In genomic region chr1:110572751-110573150, GRCh38 we compare ENCODE assay signal across 38 cellular contexts. TPM values are rescaled to one million over a fixed set of nuclear protein-coding genes. Genes with fewer than 3 reads are reported as not detected.
"Had no signal": no experiment of that assay in that cellular context is flagged by ENCODE, and none has a peak within 500 bp of the region (broad histone marks: within the 10 kb centered on the region; RNA-seq: fewer than 3 reads in every experiment).

No MANE protein-coding gene starts in this region.

- H3K27ac ChIP-seq: adrenal gland, body of pancreas, brain microvascular endothelial cell, breast epithelium, VCaP had no signal

- H3K27ac Mint-ChIP-seq: activated B cell treated with CpG ODN at 0.5 μM for 24 hours; activated CD4-positive, alpha-beta memory T cell treated with anti-CD3 and anti-CD28 coated beads for 36 hours; activated CD4-positive, alpha-beta T cell treated with anti-CD3 and anti-CD28 coated beads, Interleukin-2, amount 10 ng/mL, durations not matched to agents 24 days and 14 days; activated CD8-positive, alpha-beta T cell treated with anti-CD3 and anti-CD28 coated beads for 36 hours; activated naive CD4-positive, alpha-beta T cell treated with anti-CD3 and anti-CD28 coated beads for 36 hours; activated naive CD4-positive, alpha-beta T cell treated with anti-CD3 and anti-CD28 coated beads, Interleukin-2, amount 50 U/mL, for 72 hours; activated naive CD8-positive, alpha-beta T cell treated with anti-CD3 and anti-CD28 coated beads for 36 hours; activated T-cell treated with anti-CD3 and anti-CD28 coated beads, Interleukin-2, amount 50 U/mL, for 72 hours; activated T-helper 1 cell treated with anti-CD3 and anti-CD28 coated beads, Interleukin-12 subunit alpha, Interleukin-12 subunit beta, Interleukin-2, Interleukin-4 antibody, amounts not matched to agents 30 ng/mL and 10 ng/mL and 1 ng/mL, durations not matched to agents 14 hours and 24 hours and 36 hours; activated T-helper 17 cell treated with anti-CD3 and anti-CD28 coated beads, Interleukin-2, amount 50 U/mL, for 72 hours; T-helper 1 cell treated with Interleukin-12 subunit alpha and Interleukin-12 subunit beta and Interleukin-4 antibody, amounts not matched to agents 30 μg/mL and 1 μg/mL, for 36 hours; T-helper 2 cell treated with Interferon-gamma antibody and Interleukin-4, amounts not matched to agents 5 μg/mL and 100 μg/mL, for 36 hours had no signal

- H3K36me3 ChIP-seq: adrenal gland, brain microvascular endothelial cell, breast epithelium had no signal

- H3K4me3 ChIP-seq: adrenal gland, body of pancreas, breast epithelium had no signal

- H3K9me3 Mint-ChIP-seq: activated B cell treated with CpG ODN at 0.5 μM for 24 hours; activated CD4-positive, alpha-beta memory T cell treated with anti-CD3 and anti-CD28 coated beads for 36 hours; activated CD4-positive, alpha-beta T cell treated with anti-CD3 and anti-CD28 coated beads, Interleukin-2, amount 10 ng/mL, durations not matched to agents 24 days and 14 days; activated CD8-positive, alpha-beta T cell treated with anti-CD3 and anti-CD28 coated beads for 36 hours; activated naive CD4-positive, alpha-beta T cell treated with anti-CD3 and anti-CD28 coated beads for 36 hours; activated naive CD4-positive, alpha-beta T cell treated with anti-CD3 and anti-CD28 coated beads, Interleukin-2, amount 50 U/mL, for 72 hours; activated naive CD8-positive, alpha-beta T cell treated with anti-CD3 and anti-CD28 coated beads for 36 hours; activated T-cell treated with anti-CD3 and anti-CD28 coated beads, Interleukin-2, amount 50 U/mL, for 4 hours; activated T-cell treated with anti-CD3 and anti-CD28 coated beads, Interleukin-2, amount 50 U/mL, for 72 hours; activated T-helper 1 cell treated with anti-CD3 and anti-CD28 coated beads, Interleukin-12 subunit alpha, Interleukin-12 subunit beta, Interleukin-2, Interleukin-4 antibody, amounts not matched to agents 30 ng/mL and 10 ng/mL and 1 ng/mL, durations not matched to agents 14 hours and 24 hours and 36 hours; activated T-helper 17 cell treated with anti-CD3 and anti-CD28 coated beads, Interleukin-2, amount 50 U/mL, for 72 hours; T-helper 1 cell treated with Interleukin-12 subunit alpha and Interleukin-12 subunit beta and Interleukin-4 antibody, amounts not matched to agents 30 μg/mL and 1 μg/mL, for 36 hours; T-helper 2 cell treated with Interferon-gamma antibody and Interleukin-4, amounts not matched to agents 5 μg/mL and 100 μg/mL, for 36 hours had no signal

- H3K9me3 ChIP-seq: adrenal gland, body of pancreas, breast epithelium had no signal

- DNase-seq: activated B cell treated with CpG ODN at 0.5 μM for 24 hours; activated CD4-positive, alpha-beta memory T cell treated with anti-CD3 and anti-CD28 coated beads for 36 hours; activated CD4-positive, alpha-beta T cell treated with anti-CD3 and anti-CD28 coated beads for 4 hours; activated CD4-positive, alpha-beta T cell treated with anti-CD3 and anti-CD28 coated beads, Interleukin-2, amount 10 ng/mL, durations not matched to agents 24 days and 14 days; activated CD4-positive, alpha-beta T cell treated with anti-CD3 and anti-CD28 coated beads, Interleukin-2, amount 50 U/mL, for 1 hour; activated CD4-positive, alpha-beta T cell treated with anti-CD3 and anti-CD28 coated beads, Interleukin-2, amount 50 U/mL, for 4 hours; activated CD4-positive, CD25-positive, alpha-beta regulatory T cell treated with anti-CD3 and anti-CD28 coated beads, Interleukin-2, amount 50 U/mL, for 72 hours; activated CD8-positive, alpha-beta memory T cell treated with anti-CD3 and anti-CD28 coated beads, Interleukin-2, amount 50 U/mL, for 4 hours; activated CD8-positive, alpha-beta T cell treated with anti-CD3 and anti-CD28 coated beads for 36 hours; activated effector memory CD4-positive, alpha-beta T cell treated with anti-CD3 and anti-CD28 coated beads, Interleukin-2, amount 50 U/mL, for 16 hours; activated gamma-delta T cell treated with Interleukin-2 at 50 U/mL for 16 hours; activated naive CD4-positive, alpha-beta T cell; activated naive CD4-positive, alpha-beta T cell treated with anti-CD3 and anti-CD28 coated beads for 36 hours; activated naive CD4-positive, alpha-beta T cell treated with anti-CD3 and anti-CD28 coated beads, Interleukin-2, amount 50 U/mL, for 16 hours; activated naive CD8-positive, alpha-beta T cell treated with anti-CD3 and anti-CD28 coated beads for 36 hours; activated T-cell treated with anti-CD3 and anti-CD28 coated beads for 4 hours; activated T-cell treated with anti-CD3 and anti-CD28 coated beads, Interleukin-2, amount 50 U/mL, for 1 hour; activated T-cell treated with anti-CD3 and anti-CD28 coated beads, Interleukin-2, amount 50 U/mL, for 4 hours; activated T-cell treated with anti-CD3 and anti-CD28 coated beads, Interleukin-2, amount 50 U/mL, for 72 hours; adrenal gland; amniotic stem cell; aorta; body of pancreas; brain microvascular endothelial cell; central memory CD4-positive, alpha-beta T cell; T-helper 1 cell; T-helper 2 cell; T-helper 9 cell had no signal

- H3K4me3 Mint-ChIP-seq: activated B cell treated with CpG ODN at 0.5 μM for 24 hours; activated CD4-positive, alpha-beta memory T cell treated with anti-CD3 and anti-CD28 coated beads for 36 hours; activated CD4-positive, alpha-beta T cell treated with anti-CD3 and anti-CD28 coated beads, Interleukin-2, amount 10 ng/mL, durations not matched to agents 24 days and 14 days; activated CD8-positive, alpha-beta T cell treated with anti-CD3 and anti-CD28 coated beads for 36 hours; activated naive CD4-positive, alpha-beta T cell treated with anti-CD3 and anti-CD28 coated beads for 36 hours; activated naive CD8-positive, alpha-beta T cell treated with anti-CD3 and anti-CD28 coated beads for 36 hours; activated T-cell treated with anti-CD3 and anti-CD28 coated beads, Interleukin-2, amount 50 U/mL, for 4 hours; activated T-cell treated with anti-CD3 and anti-CD28 coated beads, Interleukin-2, amount 50 U/mL, for 72 hours; activated T-helper 1 cell treated with anti-CD3 and anti-CD28 coated beads, Interleukin-12 subunit alpha, Interleukin-12 subunit beta, Interleukin-2, Interleukin-4 antibody, amounts not matched to agents 30 ng/mL and 10 ng/mL and 1 ng/mL, durations not matched to agents 14 hours and 24 hours and 36 hours; activated T-helper 17 cell treated with anti-CD3 and anti-CD28 coated beads, Interleukin-2, amount 50 U/mL, for 72 hours; T-helper 1 cell treated with Interleukin-12 subunit alpha and Interleukin-12 subunit beta and Interleukin-4 antibody, amounts not matched to agents 30 μg/mL and 1 μg/mL, for 36 hours; T-helper 2 cell treated with Interferon-gamma antibody and Interleukin-4, amounts not matched to agents 5 μg/mL and 100 μg/mL, for 36 hours had no signal

- H3K4me1 Mint-ChIP-seq: activated B cell treated with CpG ODN at 0.5 μM for 24 hours; activated CD4-positive, alpha-beta T cell treated with anti-CD3 and anti-CD28 coated beads, Interleukin-2, amount 10 ng/mL, durations not matched to agents 24 days and 14 days; activated naive CD8-positive, alpha-beta T cell treated with anti-CD3 and anti-CD28 coated beads for 36 hours; activated T-helper 17 cell treated with anti-CD3 and anti-CD28 coated beads, Interleukin-2, amount 50 U/mL, for 72 hours had no signal

- ATAC-seq: activated CD8-positive, alpha-beta T cell treated with anti-CD3 and anti-CD28 coated beads for 36 hours; activated naive CD4-positive, alpha-beta T cell treated with anti-CD3 and anti-CD28 coated beads, Interleukin-2, amount 50 U/mL, for 72 hours; activated T-cell treated with anti-CD3 and anti-CD28 coated beads, Interleukin-2, amount 50 U/mL, for 4 hours; activated T-cell treated with anti-CD3 and anti-CD28 coated beads, Interleukin-2, amount 50 U/mL, for 72 hours; activated T-helper 17 cell treated with anti-CD3 and anti-CD28 coated beads, Interleukin-2, amount 50 U/mL, for 72 hours; body of pancreas had no signal

- H3K27me3 ChIP-seq: body of pancreas, brain microvascular endothelial cell had no signal

- H3K4me1 ChIP-seq: adrenal gland, body of pancreas, breast epithelium had no signal

- H3K36me3 Mint-ChIP-seq: activated CD4-positive, alpha-beta memory T cell treated with anti-CD3 and anti-CD28 coated beads for 36 hours; activated naive CD4-positive, alpha-beta T cell treated with anti-CD3 and anti-CD28 coated beads, Interleukin-2, amount 50 U/mL, for 72 hours; activated naive CD8-positive, alpha-beta T cell treated with anti-CD3 and anti-CD28 coated beads for 36 hours had no signal

RNA-seq across cellular contexts. Expression of gene KCNA10, which starts 53.8 kb away (rescaled TPM):
- total RNA-seq: activated B cell treated with CpG ODN at 0.5 μM for 24 hours; activated CD4-positive, alpha-beta memory T cell treated with anti-CD3 and anti-CD28 coated beads for 36 hours; activated CD4-positive, alpha-beta T cell treated with anti-CD3 and anti-CD28 coated beads, Interleukin-2, amount 10 ng/mL, durations not matched to agents 24 days and 14 days; activated CD8-positive, alpha-beta memory T cell treated with anti-CD3 and anti-CD28 coated beads for 36 hours; activated CD8-positive, alpha-beta T cell treated with anti-CD3 and anti-CD28 coated beads for 36 hours; activated naive CD4-positive, alpha-beta T cell treated with anti-CD3 and anti-CD28 coated beads for 36 hours; activated naive CD4-positive, alpha-beta T cell treated with anti-CD3 and anti-CD28 coated beads, Interleukin-2, amount 50 U/mL, for 72 hours; activated naive CD8-positive, alpha-beta T cell treated with anti-CD3 and anti-CD28 coated beads for 36 hours; activated T-cell treated with anti-CD3 and anti-CD28 coated beads, Interleukin-2, amount 50 U/mL, for 4 hours; activated T-cell treated with anti-CD3 and anti-CD28 coated beads, Interleukin-2, amount 50 U/mL, for 72 hours; activated T-helper 1 cell treated with anti-CD3 and anti-CD28 coated beads, Interleukin-12 subunit alpha, Interleukin-12 subunit beta, Interleukin-2, Interleukin-4 antibody, amounts not matched to agents 30 ng/mL and 10 ng/mL and 1 ng/mL, durations not matched to agents 14 hours and 24 hours and 36 hours; activated T-helper 17 cell treated with anti-CD3 and anti-CD28 coated beads, Interleukin-2, amount 50 U/mL, for 72 hours; adrenal gland; aorta; astrocyte; body of pancreas; breast epithelium; cardiac septum had no signal
- polyA plus RNA-seq: adrenal gland, aorta had no signal
